Comparison of ENCODE assay signal across 25 cellular contexts in the genomic region with DNA sequence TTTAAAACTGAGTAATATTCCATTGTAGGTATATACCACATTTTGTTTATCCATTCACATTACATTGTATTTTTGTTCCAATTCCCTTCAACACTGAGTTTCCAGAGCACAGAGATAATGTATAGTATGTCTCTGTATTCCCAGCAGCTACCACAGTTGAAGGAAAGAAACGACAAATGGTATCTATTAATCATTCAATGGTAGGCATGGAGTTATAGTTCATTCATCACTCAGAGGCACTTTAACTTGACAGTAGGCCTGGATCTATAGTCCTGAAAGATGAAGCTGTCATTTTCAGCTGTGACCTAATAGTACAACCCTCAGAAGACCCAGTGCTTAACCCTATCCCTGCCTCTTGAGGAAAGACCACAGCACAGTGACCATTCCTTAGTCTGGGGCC.
"Had no signal": no experiment of that assay in that cellular context is flagged by ENCODE, and none has a peak within 500 bp of the region (broad histone marks: within the 10 kb centered on the region; RNA-seq: fewer than 3 reads in every experiment).

No MANE protein-coding gene starts in this region.

- H3K36me3 ChIP-seq: colonic mucosa, esophagus squamous epithelium, gastrocnemius medialis, heart right ventricle, left lung, lower lobe of right lung had no signal

- DNase-seq: colonic mucosa; cortex of kidney; effector CD8-positive, alpha-beta T cell; effector memory CD8-positive, alpha-beta T cell; endodermal cell; erythroblast; esophagus squamous epithelium; foreskin fibroblast; foreskin melanocyte; gastrocnemius medialis; glutamatergic neuron; head of caudate nucleus; heart right ventricle; hippocampal formation; left cardiac atrium; left lung; left ventricle myocardium superior; lower lobe of right lung; mesenchymal stem cell; midbrain had no signal

- H3K9me3 ChIP-seq: colonic mucosa, esophagus squamous epithelium, gastrocnemius medialis, heart right ventricle, left lung, lower lobe of right lung had no signal

- ATAC-seq: effector memory CD8-positive, alpha-beta T cell; esophagus mucosa; gastrocnemius medialis; heart right ventricle; left cardiac atrium; left lung; left ventricle myocardium superior; lower lobe of right lung had no signal

- H3K4me1 ChIP-seq: colonic mucosa, esophagus squamous epithelium, gastrocnemius medialis, heart right ventricle, left lung, lower lobe of right lung had no signal

- FAIRE-seq: endometrium, islet of Langerhans, keratinocyte had no signal

- H3K4me3 ChIP-seq: colonic mucosa, esophagus squamous epithelium, gastrocnemius medialis, heart right ventricle, left lung, lower lobe of right lung had no signal

- H3K27me3 ChIP-seq: colonic mucosa, esophagus squamous epithelium, gastrocnemius medialis, heart right ventricle, left lung had no signal

- H3K27ac ChIP-seq: colonic mucosa, epithelial cell of prostate, esophagus squamous epithelium, gastrocnemius medialis, heart right ventricle, left lung, lower lobe of right lung had no signal
